15 cellular contexts compared by ENCODE assay signal in the genomic region with DNA sequence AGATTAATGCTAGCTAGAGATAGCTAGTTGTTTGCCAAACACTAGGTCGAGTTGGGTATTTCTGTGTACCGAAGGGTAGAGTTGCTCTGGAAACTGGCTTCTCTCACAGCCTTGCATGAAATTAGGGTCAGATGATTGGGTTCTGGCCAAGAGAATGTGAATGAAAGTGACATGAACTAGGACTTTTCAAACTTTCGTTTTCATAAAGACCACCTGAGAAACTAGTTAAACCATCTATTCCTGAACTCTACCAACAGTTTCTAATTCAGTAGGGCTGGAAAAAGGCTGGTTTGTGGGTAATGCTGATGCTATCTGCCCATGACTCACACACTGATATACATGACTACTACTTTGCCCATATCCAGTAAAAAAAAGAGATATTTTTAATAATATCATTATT.
DNase-seq lines count a peak whose midpoint lies in the region; ATAC-seq and TF ChIP-seq lines count a peak whose summit lies in the region.
"Had no signal": no experiment of that assay in that cellular context is flagged by ENCODE, and none has a peak within 500 bp of the region (broad histone marks: within the 10 kb centered on the region; RNA-seq: fewer than 3 reads in every experiment).

No MANE protein-coding gene starts in this region.

- no peaks in the 10 kb centered on the region for H3K9me3 ChIP-seq in tibial artery
- H3K9me3 ChIP-seq: ascending aorta, sigmoid colon had no signal

- CTCF ChIA-PET in GM10248 (lab: Yijun Ruan, JAX): interaction anchor here (0.9 to 1.4 kb wide), 2 partner anchors 11 to 13 kb away, joined by 3 to 4 read pairs; no protein-coding TSS in a partner anchor

- ATAC-seq in HG03095 (IDR thresholded peaks at IDR 0.05; ENCODE audit: unreplicated experiment): no peak

- peaks cover 0 to 42% (median 13%) of the 10 kb centered on the region in 4 donors for H3K4me1 ChIP-seq in tibial artery

- POLR2A ChIA-PET in GM10248 (lab: Yijun Ruan, JAX): no interaction called here

- DNase-seq in HT1080 (ENCODE audit: low read depth): peak; percentile 55
- peak; percentile 83 for DNase-seq in amniotic epithelial cell (ENCODE audit: low read depth)
- peak; percentile 23 for DNase-seq in glomerular visceral epithelial cell (ENCODE audit: extremely low spot score)
- DNase-seq in tibial artery: no peak
- DNase-seq in GM10248 (ENCODE audit: extremely low spot score): no peak
- no peak for DNase-seq in activated naive CD4-positive, alpha-beta T cell (lab: John Stamatoyannopoulos, UW)
- DNase-seq: activated CD4-positive, alpha-beta T cell treated with anti-CD3 and anti-CD28 coated beads, Interleukin-2, amount 10 ng/mL, durations not matched to agents 7 days and 5 days; COR-L47; naive B cell; NCI-H2171 treated with DMSO at 0.1 percent for 48 hours; sigmoid colon had no signal

- no peaks in the 10 kb centered on the region for H3K27me3 ChIP-seq in tibial artery
- H3K27me3 ChIP-seq: ascending aorta, sigmoid colon had no signal

- intact Hi-C loops in tibial artery (cut with DNase I; ENCODE audit: low total_unique reads): no loop called here

- H3K4me3 ChIP-seq in tibial artery: no peak overlapping the region
- H3K4me3 ChIP-seq: ascending aorta, PC-9, sigmoid colon had no signal

- TF ChIP-seq CTCF in tibial artery (IDR thresholded peaks at IDR 0.05): no peak
- TF ChIP-seq CTCF in GM10248 (IDR thresholded peaks at IDR 0.05; ENCODE audit: control extremely low read depth, extremely low read depth, low read depth, missing control alignments): no peak

- H3K36me3 ChIP-seq in tibial artery: no peaks in the 10 kb centered on the region
- H3K36me3 ChIP-seq: ascending aorta, sigmoid colon had no signal

- peak overlapping the region; percentile 49 to 64 for H3K27ac ChIP-seq in tibial artery
- H3K27ac ChIP-seq: epithelial cell of prostate, PC-9 had no signal

Comparison
In these comparisons a context has a peak if more than half of its experiments do, and no peak if none do; other contexts are left out.
1. DNase-seq: peak in HT1080 (single experiment), amniotic epithelial cell (single experiment) and glomerular visceral epithelial cell (single experiment); none in tibial artery (0 of 2), GM10248 (single experiment) and activated naive CD4-positive, alpha-beta T cell (0 of 4).